Comparison of ENCODE assay signal across 8 cellular contexts in genomic region chr10:51001587-51001986, GRCh38.
DNase-seq lines count a peak whose midpoint lies in the region; ATAC-seq, FAIRE-seq and TF ChIP-seq lines count a peak whose summit lies in the region.

No MANE protein-coding gene starts in this region.

- H4K20me1 ChIP-seq in GM12878 (ENCODE audit: control insufficient read depth, insufficient read depth): no peaks in the 10 kb centered on the region

- no peak overlapping the region for H3K27ac ChIP-seq in GM12878 (ENCODE audit: control insufficient read depth, insufficient read depth)
- no peak overlapping the region for H3K27ac ChIP-seq in lower lobe of right lung

- H3K4me3 Mint-ChIP-seq in stimulated activated naive CD8-positive, alpha-beta T cell treated with anti-CD3 and anti-CD28 coated beads, Interleukin-15, amount 100 ng/mL, for 72 hours: no peak overlapping the region

- no peaks in the 10 kb centered on the region for H3K79me2 ChIP-seq in GM12878 (ENCODE audit: control insufficient read depth, insufficient read depth, low read length)

- no peaks in the 10 kb centered on the region for H3K9me3 Mint-ChIP-seq in stimulated activated naive CD8-positive, alpha-beta T cell treated with anti-CD3 and anti-CD28 coated beads, Interleukin-15, amount 100 ng/mL, for 72 hours

- no peak overlapping the region for H3K27ac Mint-ChIP-seq in stimulated activated naive CD8-positive, alpha-beta T cell treated with anti-CD3 and anti-CD28 coated beads, Interleukin-15, amount 100 ng/mL, for 72 hours

- H3K4me3 ChIP-seq in GM12878: no peak overlapping the region
- no peak overlapping the region for H3K4me3 ChIP-seq in lower lobe of right lung

- CTCF ChIA-PET in GM12878 (lab: Yijun Ruan, JAX): interaction anchor here (0.7 to 0.9 kb wide), 2 partner anchors 14 to 53 kb away, joined by 3 read pairs; no protein-coding TSS in a partner anchor

- no peaks in the 10 kb centered on the region; a peak in 1 of 4 replicates for H3K27me3 ChIP-seq in GM12878 (replicated peaks in 1 of 2; ENCODE audit: control insufficient read depth in 2 of 2, insufficient read depth in 2 of 2, low read length in 1 of 2)
- no peaks in the 10 kb centered on the region for H3K27me3 ChIP-seq in lower lobe of right lung (ENCODE audit: low read depth)

- H3K4me1 ChIP-seq in GM12878 (ENCODE audit: control insufficient read depth, insufficient read depth, low read length): no peaks in the 10 kb centered on the region
- H3K4me1 ChIP-seq in lower lobe of right lung: peaks cover 10% of the 10 kb centered on the region

- peak; percentile 10 for DNase-seq in NCI-H1092 treated with DMSO at 0.1 percent for 48 hours (lab: John Stamatoyannopoulos, UW)
- no peak for DNase-seq in NCI-H1092 (lab: John Stamatoyannopoulos, UW)
- no peak for DNase-seq in GM12878 (ENCODE audit: low read depth, low spot score)
- no peak for DNase-seq in lower lobe of right lung
- DNase-seq in NCI-H2029 (lab: John Stamatoyannopoulos, UW): no peak
- no peak for DNase-seq in stimulated activated naive CD8-positive, alpha-beta T cell treated with anti-CD3 and anti-CD28 coated beads, Interleukin-15, amount 100 ng/mL, for 72 hours

- no TSS peak for BruUV-seq in GM12878 (replicated peaks; lab: Mats Ljungman, UMichigan)

- RAD21 ChIA-PET in GM12878 (lab: Charles Lee; ENCODE audit: unreplicated experiment): no interaction called here

- peak; percentile 42 for TF ChIP-seq RAD21 in GM12878 (IDR thresholded peaks at IDR 0.05; ENCODE audit: insufficient read depth, low read depth, low read length)

- WGBS in GM12878 (ENCODE audit: insufficient coverage, insufficient replicate concordance, low lambda C conversion rate, missing lambda C conversion rate): 29% methylated on average over 1 of the region's 1 CpG

- ATAC-seq in HG03520 (IDR thresholded peaks at IDR 0.05; ENCODE audit: unreplicated experiment) (peak; percentile 51), GM12878 (peak; percentile 69), lower lobe of right lung (peak in 1 of 2 donors; percentile 67), GM19455 (IDR thresholded peaks at IDR 0.05; ENCODE audit: unreplicated experiment) (no peak)
- no peak for ATAC-seq in stimulated activated naive CD8-positive, alpha-beta T cell treated with anti-CD3 and anti-CD28 coated beads, Interleukin-15, amount 100 ng/mL, for 72 hours

- TF ChIP-seq EP300 in GM12878 (IDR thresholded peaks at IDR 0.05; ENCODE audit: borderline replicate concordance in 1 of 2, control insufficient read depth in 1 of 2, low read depth in 2 of 2, low read length in 2 of 2): no peak

- no peak overlapping the region for H3K9ac ChIP-seq in GM12878 (ENCODE audit: control insufficient read depth, insufficient read depth, low read length)

- intact Hi-C loops in GM12878 (cut with micrococcal nuclease; ENCODE audit: unreplicated experiment) (loop anchor here (5.0 kb wide), 1 partner anchor 421 kb away; no protein-coding TSS in a partner anchor), lower lobe of right lung (cut with DNase I) (no loop called here)

- POLR2A ChIA-PET in GM12878 (lab: Charles Lee): no interaction called here

- no peaks in the 10 kb centered on the region for H3K4me1 Mint-ChIP-seq in stimulated activated naive CD8-positive, alpha-beta T cell treated with anti-CD3 and anti-CD28 coated beads, Interleukin-15, amount 100 ng/mL, for 72 hours

- in situ Hi-C loops in GM12878 (cut with MboI): loop anchor here (25.0 kb wide), 1 partner anchor 1211 kb away; no protein-coding TSS in a partner anchor

- no peak overlapping the region for H2AFZ ChIP-seq in GM12878 (ENCODE audit: control insufficient read depth, low read depth, low read length)

- no peak for TF ChIP-seq POLR2A in GM12878 (IDR thresholded peaks at IDR 0.05; ENCODE audit: low read depth, low read length)

- H3K27me3 Mint-ChIP-seq in stimulated activated naive CD8-positive, alpha-beta T cell treated with anti-CD3 and anti-CD28 coated beads, Interleukin-15, amount 100 ng/mL, for 72 hours: peaks cover 11% of the 10 kb centered on the region

- peak; percentile 59 for FAIRE-seq in GM12878 (lab: Jason Lieb, UNC)

- no peak overlapping the region for H3K4me2 ChIP-seq in GM12878 (ENCODE audit: control insufficient read depth, insufficient read depth)

- TF ChIP-seq CTCF in GM12878 (IDR thresholded peaks at IDR 0.05 in 2 of 3, conservative IDR thresholded peaks at IDR 0.05 in 1 of 3; ENCODE audit: control insufficient read depth in 2 of 3, extremely low read depth in 1 of 3, insufficient read depth in 1 of 3, low read depth in 3 of 3, low read length in 3 of 3) (peak; percentile 36 to 50 (median 41); a peak in 5 of 6 replicates), lower lobe of right lung (IDR thresholded peaks at IDR 0.05) (peak; percentile 57)

- SMC1A ChIA-PET in GM12878 (lab: Charles Lee; ENCODE audit: uncharacterized antibody, unreplicated experiment): no interaction called here

- H3K9me3 ChIP-seq in GM12878 (replicated peaks; ENCODE audit: control insufficient read depth, insufficient read depth, low read length) (no peaks in the 10 kb centered on the region), lower lobe of right lung (no peaks in the 10 kb centered on the region)

- H3K36me3 ChIP-seq in GM12878 (ENCODE audit: control insufficient read depth in 2 of 2, insufficient read depth in 2 of 2, low read length in 1 of 2) (no peaks in the 10 kb centered on the region), lower lobe of right lung (no peaks in the 10 kb centered on the region)

TF ChIP-seq in GM12878, 131 proteins besides CTCF, POLR2A, EP300 and RAD21:
- TF ChIP-seq EZH2 (IDR thresholded peaks at IDR 0.05; ENCODE audit: borderline replicate concordance, control insufficient read depth, low read depth, low read length) (no peak), SMC3 (IDR thresholded peaks at IDR 0.05; ENCODE audit: borderline replicate concordance, low read length) (peak; percentile 32; the same call in 1 of the 2 replicates), BCL3 (IDR thresholded peaks at IDR 0.05; ENCODE audit: borderline replicate concordance, insufficient read depth, low read depth, low read length, poor library complexity, severe bottlenecking) (no peak)

Comparison
In these comparisons a context has a peak if more than half of its experiments do, and no peak if none do; other contexts are left out.
1. ATAC-seq: peak in HG03520 (single experiment) and GM12878 (single experiment); none in GM19455 (single experiment) and stimulated activated naive CD8-positive, alpha-beta T cell treated with anti-CD3 and anti-CD28 coated beads, Interleukin-15, amount 100 ng/mL, for 72 hours (single experiment).